8 cellular contexts compared by ENCODE assay signal in the genomic region with DNA sequence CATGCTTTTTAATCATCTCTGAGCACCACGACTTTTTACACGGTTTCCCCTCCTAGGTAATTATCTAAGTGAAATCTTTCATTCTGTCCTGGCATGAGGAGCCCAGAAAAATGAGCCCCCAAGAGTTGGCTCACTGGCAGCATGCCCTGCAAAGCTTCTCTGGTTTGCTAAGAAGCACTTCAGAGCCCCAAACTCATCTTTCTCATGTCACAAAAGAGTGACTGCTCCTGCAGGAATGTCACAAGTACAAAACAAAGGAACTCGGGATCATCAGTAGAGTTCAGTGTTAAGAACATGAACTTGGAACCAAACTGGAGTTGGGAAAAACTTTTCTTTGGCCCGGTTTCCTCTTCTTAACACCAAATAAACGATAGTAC.
DNase-seq lines count a peak whose midpoint lies in the region; ATAC-seq and TF ChIP-seq lines count a peak whose summit lies in the region.

No MANE protein-coding gene starts in this region.

- H3K9me3 ChIP-seq in heart left ventricle (no peaks in the 10 kb centered on the region), uterus (no peaks in the 10 kb centered on the region)

- no peak overlapping the region for H2BK120ac ChIP-seq in mesendoderm (ENCODE audit: low read depth, low read length)

- H3K4me3 ChIP-seq in heart left ventricle = peak overlapping the region; percentile 18 to 68 (median 56)
- H3K4me3 ChIP-seq in brain microvascular endothelial cell (ENCODE audit: low read depth, low read length) = peak overlapping the region; percentile 63
- H3K4me3 ChIP-seq in mesendoderm (ENCODE audit: low read length) = no peak overlapping the region
- peak overlapping the region; percentile 24 to 39 for H3K4me3 ChIP-seq in uterus

- H3K9ac ChIP-seq in mesendoderm (ENCODE audit: low read length) = peak overlapping the region; percentile 15

- no peak for DNase-seq in heart left ventricle
- DNase-seq in Right ventricle myocardium inferior (ENCODE audit: missing footprints) = no peak
- peak; percentile 28 for DNase-seq in brain microvascular endothelial cell
- peak; percentile 83 for DNase-seq in mesendoderm
- peak; percentile 14 to 21 for DNase-seq in uterus
- DNase-seq in AML-193 (lab: John Stamatoyannopoulos, UW) = no peak
- DNase-seq in NK-92 (lab: John Stamatoyannopoulos, UW; ENCODE audit: unreplicated experiment) = no peak

- H4K5ac ChIP-seq in mesendoderm (ENCODE audit: low read length) = no peak overlapping the region

- H3K23ac ChIP-seq in mesendoderm (ENCODE audit: low read length) = no peak overlapping the region

- peak overlapping the region; percentile 13 to 83 (median 57) for H3K27ac ChIP-seq in heart left ventricle
- H3K27ac ChIP-seq in brain microvascular endothelial cell = peak overlapping the region; percentile 42
- H3K27ac ChIP-seq in mesendoderm (ENCODE audit: low read depth, low read length) = no peak overlapping the region
- peak overlapping the region; percentile 74 to 76 for H3K27ac ChIP-seq in uterus

- H3K79me2 ChIP-seq in mesendoderm (ENCODE audit: control insufficient read depth, insufficient read depth, low read length) = no peaks in the 10 kb centered on the region

- in situ Hi-C loops in brain microvascular endothelial cell (cut with HindIII; ENCODE audit: low pct_ligation_motif_present, low sequenced_read_pairs) = no loop called here

- H4K8ac ChIP-seq in mesendoderm (ENCODE audit: low read depth, low read length) = no peak overlapping the region

- H3K56ac ChIP-seq in mesendoderm (ENCODE audit: low read length) = no peak overlapping the region

- ATAC-seq in heart left ventricle (no peak), Right ventricle myocardium inferior (no peak), GM18868 (IDR thresholded peaks at IDR 0.05; ENCODE audit: unreplicated experiment) (no peak)

- H3K18ac ChIP-seq in mesendoderm (ENCODE audit: low read length) = peak overlapping the region; percentile 9

- H2AK5ac ChIP-seq in mesendoderm (ENCODE audit: low read length) = no peak overlapping the region

- H2BK5ac ChIP-seq in mesendoderm (ENCODE audit: low read length) = no peak overlapping the region

- TF ChIP-seq POLR2A in heart left ventricle (IDR thresholded peaks at IDR 0.05) = no peak
- no peak for TF ChIP-seq POLR2A in uterus (IDR thresholded peaks at IDR 0.05)

- H3K36me3 ChIP-seq in heart left ventricle (no peaks in the 10 kb centered on the region), brain microvascular endothelial cell (replicated peaks) (no peaks in the 10 kb centered on the region), mesendoderm (ENCODE audit: control insufficient read depth, insufficient read depth, low read length) (no peaks in the 10 kb centered on the region), uterus (no peaks in the 10 kb centered on the region)

- H2BK15ac ChIP-seq in mesendoderm (replicated peaks; ENCODE audit: low read depth) = no peak overlapping the region

- H3K4me1 ChIP-seq in heart left ventricle (peaks cover 0 to 10% (median 0%) of the 10 kb centered on the region in 12 donors), mesendoderm (ENCODE audit: control insufficient read depth, low read depth, low read length) (peaks cover 10% of the 10 kb centered on the region), uterus (no peaks in the 10 kb centered on the region)

- H3K79me1 ChIP-seq in mesendoderm (ENCODE audit: low read length) = no peaks in the 10 kb centered on the region

- H3K4me2 ChIP-seq in mesendoderm (ENCODE audit: low read length) = peak overlapping the region; percentile 66

- TF ChIP-seq CTCF in heart left ventricle (IDR thresholded peaks at IDR 0.05) (no peak), brain microvascular endothelial cell (IDR thresholded peaks at IDR 0.05; ENCODE audit: low read depth, low read length, missing control alignments) (no peak), uterus (IDR thresholded peaks at IDR 0.05) (no peak)

- H3K4ac ChIP-seq in mesendoderm (ENCODE audit: low read depth, low read length) = no peak overlapping the region

- peaks cover 0 to 14% (median 0%) of the 10 kb centered on the region in 9 donors for H3K27me3 ChIP-seq in heart left ventricle
- H3K27me3 ChIP-seq in brain microvascular endothelial cell (replicated peaks) = no peaks in the 10 kb centered on the region
- no peaks in the 10 kb centered on the region for H3K27me3 ChIP-seq in mesendoderm (ENCODE audit: insufficient read depth, low read length, poor library complexity)
- no peaks in the 10 kb centered on the region for H3K27me3 ChIP-seq in uterus

- intact Hi-C loops in heart left ventricle (cut with DNase I) (no loop called here), Right ventricle myocardium inferior (cut with DNase I) (no loop called here), uterus (cut with DNase I; ENCODE audit: low total_unique reads) (no loop called here)

- 15 to 22% (median 19%) methylated on average over 5 of the region's 5 CpGs for WGBS in heart left ventricle, 4 donors
- no CpG with 5 or more reads among the region's 5 CpGs for WGBS in mesendoderm (ENCODE audit: extremely low coverage, insufficient coverage, low lambda C conversion rate)

Comparison
In these comparisons a context has a peak if more than half of its experiments do, and no peak if none do; other contexts are left out.
1. DNase-seq: peak in brain microvascular endothelial cell (single experiment), mesendoderm (single experiment) and uterus (2 of 2); none in heart left ventricle (0 of 5), Right ventricle myocardium inferior (single experiment), AML-193 (0 of 2) and NK-92 (single experiment).